In genomic region chr1:197902131-197902453, GRCh38 we compare ENCODE assay signal across 1 cellular context.
TF ChIP-seq lines count a peak whose summit lies in the region.

No MANE protein-coding gene starts in this region.

TF ChIP-seq in WTC11, 78 proteins besides CTCF, POLR2A, EP300 and RAD21 (continued from another document):
- TF ChIP-seq STAT6 (CRISPR knock-in tag; conservative IDR thresholded peaks at IDR 0.05; ENCODE audit: low read depth) (no peak), CREM (CRISPR knock-in tag; IDR thresholded peaks at IDR 0.05) (no peak), ATF2 (CRISPR knock-in tag; IDR thresholded peaks at IDR 0.05; ENCODE audit: borderline replicate concordance, low read depth) (no peak), FOXP4 (CRISPR knock-in tag; IDR thresholded peaks at IDR 0.05) (no peak)
